1 cellular context compared by ENCODE assay signal in the genomic region with DNA sequence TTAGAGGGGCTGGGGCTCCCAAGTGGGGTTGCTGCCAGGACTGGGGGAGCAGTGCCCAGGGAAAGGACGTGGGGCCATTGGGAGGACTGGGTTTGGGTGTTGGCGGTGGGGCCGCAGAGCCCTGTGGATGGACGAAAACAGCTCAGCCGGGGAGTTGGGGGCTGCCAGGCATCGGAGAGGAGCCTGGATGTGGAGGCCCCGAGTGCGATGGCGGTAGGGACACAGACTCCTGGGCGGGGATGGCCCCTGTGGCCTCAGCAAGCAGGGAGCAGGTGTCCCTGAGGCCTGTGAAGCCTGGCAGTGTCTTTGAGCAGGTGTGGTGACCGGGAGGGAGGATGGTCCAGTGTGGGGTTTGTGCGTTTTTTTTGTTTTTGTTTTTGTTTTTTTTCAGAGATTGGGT.
TF ChIP-seq lines count a peak whose summit lies in the region.

No MANE protein-coding gene starts in this region.

TF ChIP-seq in IMR-90, 13 proteins besides CTCF, POLR2A, EP300 and RAD21:
- TF ChIP-seq FOS (IDR thresholded peaks at IDR 0.05; ENCODE audit: low read depth, low read length) (no peak), MXI1 (IDR thresholded peaks at IDR 0.05; ENCODE audit: borderline replicate concordance, low read depth, low read length) (no peak), BHLHE40 (IDR thresholded peaks at IDR 0.05; ENCODE audit: low read depth, low read length) (no peak)
TF ChIP-seq in IMR-90: peak in this region for 0.
